ENCODE assay signal across 8 cellular contexts in genomic region chr7:131010714-131011436, GRCh38.
DNase-seq lines count a peak whose midpoint lies in the region; ATAC-seq and TF ChIP-seq lines count a peak whose summit lies in the region.

No MANE protein-coding gene starts in this region.

- H3K4me1 Mint-ChIP-seq in activated CD4-positive, alpha-beta T cell treated with anti-CD3 and anti-CD28 coated beads, Interleukin-2, amount 10 ng/mL, durations not matched to agents 24 days and 14 days, result peaks cover 67% of the 10 kb centered on the region

- no peak for TF ChIP-seq EP300 in stomach (IDR thresholded peaks at IDR 0.05)

- peak; percentile 78 for DNase-seq in activated CD4-positive, alpha-beta T cell treated with anti-CD3 and anti-CD28 coated beads, Interleukin-2, amount 10 ng/mL, durations not matched to agents 24 days and 14 days
- no peak for DNase-seq in activated CD4-positive, alpha-beta T cell treated with anti-CD3 and anti-CD28 coated beads for 1 hour
- DNase-seq in SK-N-MC (ENCODE audit: low read depth, low spot score) (no peak), fibroblast of gingiva (ENCODE audit: low read depth) (peak; percentile 86), stomach (no peak), HUDEP-2 (lab: John Stamatoyannopoulos, UW; ENCODE audit: unreplicated experiment in 76 of 76) (no peak), kidney glomerular epithelial cell (lab: John Stamatoyannopoulos, UW) (no peak)

- TF ChIP-seq POLR2A in stomach (IDR thresholded peaks at IDR 0.05), result no peak

- WGBS in stomach, 5 donors, result 52 to 72% (median 70%) methylated on average over 6 of the region's 6 CpGs

- H3K9ac ChIP-seq in SK-N-MC (ENCODE audit: insufficient read length), result peak overlapping the region; percentile 74

- intact Hi-C loops in activated CD4-positive, alpha-beta T cell treated with anti-CD3 and anti-CD28 coated beads, Interleukin-2, amount 10 ng/mL, durations not matched to agents 24 days and 14 days (cut with micrococcal nuclease), result loop anchor here (1.0 to 2.0 kb wide), 6 partner anchors 14 to 178 kb away; no protein-coding TSS in a partner anchor
- intact Hi-C loops in stomach (cut with DNase I; ENCODE audit: low total_unique reads), result no loop called here

- no peak for TF ChIP-seq CTCF in stomach (IDR thresholded peaks at IDR 0.05)

- H3K27ac ChIP-seq in SK-N-MC (peak overlapping the region; percentile 100), stomach (peak overlapping the region in 4 of 5 donors; percentile 66 to 83 (median 80))

- H3K9me3 ChIP-seq in SK-N-MC (ENCODE audit: low read depth, low read length) (no peaks in the 10 kb centered on the region), stomach (no peaks in the 10 kb centered on the region)

- H3K27me3 ChIP-seq in stomach, result no peaks in the 10 kb centered on the region

- peaks cover 12% of the 10 kb centered on the region for H3K36me3 Mint-ChIP-seq in activated CD4-positive, alpha-beta T cell treated with anti-CD3 and anti-CD28 coated beads, Interleukin-2, amount 10 ng/mL, durations not matched to agents 24 days and 14 days (ENCODE audit: low read depth)

- H3K36me3 ChIP-seq in SK-N-MC (ENCODE audit: insufficient read depth, low read length), result no peaks in the 10 kb centered on the region
- peaks cover 0 to 4% (median 0%) of the 10 kb centered on the region in 4 donors for H3K36me3 ChIP-seq in stomach

- H3K4me3 ChIP-seq in SK-N-MC, result peak overlapping the region; percentile 65
- no peak overlapping the region for H3K4me3 ChIP-seq in stomach

- no peaks in the 10 kb centered on the region for H3K27me3 Mint-ChIP-seq in activated CD4-positive, alpha-beta T cell treated with anti-CD3 and anti-CD28 coated beads, Interleukin-2, amount 10 ng/mL, durations not matched to agents 24 days and 14 days

- H3K27ac Mint-ChIP-seq in activated CD4-positive, alpha-beta T cell treated with anti-CD3 and anti-CD28 coated beads, Interleukin-2, amount 10 ng/mL, durations not matched to agents 24 days and 14 days, result peak overlapping the region; percentile 97

- no peaks in the 10 kb centered on the region for H3K9me3 Mint-ChIP-seq in activated CD4-positive, alpha-beta T cell treated with anti-CD3 and anti-CD28 coated beads, Interleukin-2, amount 10 ng/mL, durations not matched to agents 24 days and 14 days

- H3K4me3 Mint-ChIP-seq in activated CD4-positive, alpha-beta T cell treated with anti-CD3 and anti-CD28 coated beads, Interleukin-2, amount 10 ng/mL, durations not matched to agents 24 days and 14 days, result peak overlapping the region; percentile 74

- ATAC-seq in GM18907 (IDR thresholded peaks at IDR 0.05; ENCODE audit: unreplicated experiment), result no peak

- H3K4me1 ChIP-seq in stomach, result peaks cover 70 to 99% (median 86%) of the 10 kb centered on the region in 4 donors

Comparison
In these comparisons a context has a peak if more than half of its experiments do, and no peak if none do; other contexts are left out.
1. DNase-seq: peak in activated CD4-positive, alpha-beta T cell treated with anti-CD3 and anti-CD28 coated beads, Interleukin-2, amount 10 ng/mL, durations not matched to agents 24 days and 14 days (single experiment) and fibroblast of gingiva (single experiment); none in activated CD4-positive, alpha-beta T cell treated with anti-CD3 and anti-CD28 coated beads for 1 hour (single experiment), SK-N-MC (single experiment), stomach (single experiment), HUDEP-2 (0 of 76) and kidney glomerular epithelial cell (single experiment).